8 cellular contexts compared by ENCODE assay signal in genomic region chr13:49300716-49301589, GRCh38. TPM values are rescaled to one million over a fixed set of nuclear protein-coding genes. Genes with fewer than 3 reads are reported as not detected.
DNase-seq lines count a peak whose midpoint lies in the region; ATAC-seq and TF ChIP-seq lines count a peak whose summit lies in the region.

No MANE protein-coding gene starts in this region.

- H3K27me3 ChIP-seq in A673 (replicated peaks; ENCODE audit: insufficient read depth, low read depth, low read length, poor library complexity): no peaks in the 10 kb centered on the region

- H3K9me3 Mint-ChIP-seq in central memory CD8-positive, alpha-beta T cell: no peaks in the 10 kb centered on the region

- H3K9me3 ChIP-seq in A673 (ENCODE audit: low read depth, low read length, poor library complexity, severe bottlenecking): no peaks in the 10 kb centered on the region

- H3K27ac Mint-ChIP-seq in central memory CD8-positive, alpha-beta T cell (ENCODE audit: low read depth): peak overlapping the region; percentile 64

- TF ChIP-seq CTCF in A673 (conservative IDR thresholded peaks at IDR 0.05; ENCODE audit: low read depth, low read length): peak; percentile 91

- BruUV-seq in A673 (replicated peaks; lab: Mats Ljungman, UMichigan): no TSS peak

- no peaks in the 10 kb centered on the region for H3K27me3 Mint-ChIP-seq in central memory CD8-positive, alpha-beta T cell

- intact Hi-C loops in A673 (cut with micrococcal nuclease; ENCODE audit: unreplicated experiment): loop anchor here (1.0 to 10.0 kb wide), 2 partner anchors 306 to 544 kb away; no protein-coding TSS in a partner anchor

- DNase-seq in A673 (ENCODE audit: low spot score) (peak; percentile 77), NCI-H2171 treated with DMSO at 0.1 percent for 48 hours (lab: John Stamatoyannopoulos, UW) (peak; percentile 82), left kidney (ENCODE audit: low read depth, low spot score) (peak; percentile 81)
- peak; percentile 13 to 24 (median 18) for DNase-seq in activated CD4-positive, CD25-positive, alpha-beta regulatory T cell (lab: John Stamatoyannopoulos, UW)
- DNase-seq in central memory CD8-positive, alpha-beta T cell (ENCODE audit: low spot score in 2 of 2): peak; percentile 35 to 56
- DNase-seq in stimulated activated CD4-positive, alpha-beta T cell treated with anti-CD3 and anti-CD28 coated beads, Interleukin-4, amount 100 ng/mL, for 4 hours: peak; percentile 52 to 77

- no peaks in the 10 kb centered on the region for H3K36me3 ChIP-seq in A673 (ENCODE audit: insufficient read depth, low read length, poor library complexity, severe bottlenecking)

- ATAC-seq in GM18502 (IDR thresholded peaks at IDR 0.05; ENCODE audit: poor library complexity, unreplicated experiment): peak; percentile 94
- peak; percentile 90 for ATAC-seq in HG02973 (IDR thresholded peaks at IDR 0.05; ENCODE audit: unreplicated experiment)
- peak; percentile 92 for ATAC-seq in central memory CD8-positive, alpha-beta T cell (replicated peaks; ENCODE audit: extremely low read depth, poor library complexity, severe bottlenecking)

- H3K4me1 ChIP-seq in A673 (ENCODE audit: insufficient read depth, low read length, poor library complexity, severe bottlenecking): no peaks in the 10 kb centered on the region

- H3K36me3 Mint-ChIP-seq in central memory CD8-positive, alpha-beta T cell (ENCODE audit: insufficient read depth): no peaks in the 10 kb centered on the region

- no peak overlapping the region for H3K4me3 ChIP-seq in A673 (ENCODE audit: low read depth, low read length, poor library complexity, severe bottlenecking)

- H3K4me1 Mint-ChIP-seq in central memory CD8-positive, alpha-beta T cell: peaks cover 6% of the 10 kb centered on the region

- H3K4me3 Mint-ChIP-seq in central memory CD8-positive, alpha-beta T cell: peak overlapping the region; percentile 74

- no peak overlapping the region for H3K27ac ChIP-seq in A673 (ENCODE audit: low read depth, low read length, poor library complexity, severe bottlenecking)

- POLR2A ChIA-PET in A673 (lab: Charles Lee; ENCODE audit: low non-redundant PET): no interaction called here

- CTCF ChIA-PET in A673 (lab: Charles Lee): interaction anchor here (0.8 kb wide), 1 partner anchor 306 kb away, joined by 6 read pairs; no protein-coding TSS in a partner anchor

RNA-seq across cellular contexts. Expression of gene CDADC1, which starts 53.2 kb away (rescaled TPM):
- total RNA-seq in A673 (2021): 19.2 and 24.2 TPM in 2 replicates

Comparison
In these comparisons a context has a peak if more than half of its experiments do, and no peak if none do; other contexts are left out.
1. DNase-seq: peak in every context shown above with its lines; median percentile 82 in NCI-H2171 treated with DMSO at 0.1 percent for 48 hours; 81 in left kidney; 77 in A673; 64 in stimulated activated CD4-positive, alpha-beta T cell treated with anti-CD3 and anti-CD28 coated beads, Interleukin-4, amount 100 ng/mL, for 4 hours; 46 in central memory CD8-positive, alpha-beta T cell; 18 in activated CD4-positive, CD25-positive, alpha-beta regulatory T cell.